Comparison of ENCODE assay signal across 20 cellular contexts in the genomic region with DNA sequence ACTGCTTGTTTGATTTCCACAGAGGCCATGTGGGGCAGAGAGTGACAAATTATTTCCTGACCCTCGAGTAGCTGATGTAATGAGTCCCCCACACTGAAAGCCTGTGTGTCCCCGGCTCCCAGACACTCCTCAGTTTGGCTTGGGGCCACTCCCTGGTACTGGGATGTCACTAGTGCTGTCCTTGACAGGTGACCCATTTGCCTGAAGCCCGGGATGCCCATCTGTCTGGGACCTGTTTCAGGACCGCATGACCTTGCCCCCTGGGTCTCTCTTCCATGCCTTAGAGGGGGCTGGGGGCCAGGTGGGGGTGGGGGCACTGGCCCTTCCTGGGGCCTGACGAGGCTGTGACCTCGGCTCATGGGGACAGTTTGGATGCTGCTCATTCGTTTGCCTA. TPM values are rescaled to one million over a fixed set of nuclear protein-coding genes. Genes with fewer than 3 reads are reported as not detected.
"Had no signal": no experiment of that assay in that cellular context is flagged by ENCODE, and none has a peak within 500 bp of the region (broad histone marks: within the 10 kb centered on the region; RNA-seq: fewer than 3 reads in every experiment).

No MANE protein-coding gene starts in this region.

- H3K27ac Mint-ChIP-seq: activated CD4-positive, alpha-beta T cell treated with anti-CD3 and anti-CD28 coated beads, Interleukin-2, amount 10 ng/mL, durations not matched to agents 24 days and 14 days; activated CD8-positive, alpha-beta T cell treated with anti-CD3 and anti-CD28 coated beads, Interleukin-2, amount 10 ng/mL, durations not matched to agents 7 days and 5 days; activated T-cell treated with anti-CD3 and anti-CD28 coated beads, Interleukin-2, amount 50 U/mL, for 24 hours; effector memory CD8-positive, alpha-beta T cell; mesothelial cell of epicardium; nephron progenitor cell; T-cell had no signal

- H3K27me3 ChIP-seq: ascending aorta, upper lobe of left lung had no signal

- H3K27ac ChIP-seq: ascending aorta, prostate gland, skin epidermis, stomach, upper lobe of left lung had no signal

- H3K4me3 ChIP-seq: ascending aorta, prostate gland, skin epidermis, stomach, upper lobe of left lung had no signal

- H3K36me3 ChIP-seq: ascending aorta, prostate gland, stomach, upper lobe of left lung had no signal

- DNase-seq: activated CD4-positive, alpha-beta T cell treated with anti-CD3 and anti-CD28 coated beads, Interleukin-2, amount 10 ng/mL, durations not matched to agents 24 days and 14 days; activated CD8-positive, alpha-beta T cell treated with anti-CD3 and anti-CD28 coated beads, Interleukin-2, amount 10 ng/mL, durations not matched to agents 7 days and 5 days; activated effector memory CD4-positive, alpha-beta T cell treated with Interleukin-2 at 50 U/mL for 16 hours; activated naive CD4-positive, alpha-beta T cell treated with anti-CD3 and anti-CD28 coated beads, Interleukin-2, amount 50 U/mL, for 16 hours; activated T-cell treated with anti-CD3 and anti-CD28 coated beads, Interleukin-2, amount 50 U/mL, for 24 hours; dermis blood vessel endothelial cell; effector memory CD8-positive, alpha-beta T cell; nephron progenitor cell; stimulated activated CD4-positive, alpha-beta T cell treated with anti-CD3 and anti-CD28 coated beads, Interleukin-15, amount 100 ng/mL, for 24 hours; stimulated activated CD4-positive, alpha-beta T cell treated with anti-CD3 and anti-CD28 coated beads, Interleukin-4, amount 100 ng/mL, for 1 hour; stomach; T-cell; T1000 had no signal

- H3K36me3 Mint-ChIP-seq: mesothelial cell of epicardium, T-cell had no signal

- H3K9me3 Mint-ChIP-seq: activated CD4-positive, alpha-beta T cell treated with anti-CD3 and anti-CD28 coated beads, Interleukin-2, amount 10 ng/mL, durations not matched to agents 24 days and 14 days; activated T-cell treated with anti-CD3 and anti-CD28 coated beads, Interleukin-2, amount 50 U/mL, for 24 hours; effector memory CD8-positive, alpha-beta T cell; mesothelial cell of epicardium; nephron progenitor cell; T-cell had no signal

- H3K4me3 Mint-ChIP-seq: activated CD4-positive, alpha-beta T cell treated with anti-CD3 and anti-CD28 coated beads, Interleukin-2, amount 10 ng/mL, durations not matched to agents 24 days and 14 days; activated CD8-positive, alpha-beta T cell treated with anti-CD3 and anti-CD28 coated beads, Interleukin-2, amount 10 ng/mL, durations not matched to agents 7 days and 5 days; activated T-cell treated with anti-CD3 and anti-CD28 coated beads, Interleukin-2, amount 50 U/mL, for 24 hours; nephron progenitor cell had no signal

- FAIRE-seq: bronchial epithelial cell, keratinocyte had no signal

- ATAC-seq: activated CD8-positive, alpha-beta T cell treated with anti-CD3 and anti-CD28 coated beads, Interleukin-2, amount 10 ng/mL, durations not matched to agents 7 days and 5 days; effector memory CD8-positive, alpha-beta T cell; T-cell had no signal

- H3K9me3 ChIP-seq: ascending aorta, prostate gland, stomach, upper lobe of left lung had no signal

RNA-seq across cellular contexts. Expression of a gene that starts 37.6 kb away (rescaled TPM):
- total RNA-seq: ascending aorta had no signal
